In genomic region chr20:44911264-44911921, GRCh38 we compare ENCODE assay signal across 1 cellular context.
TF ChIP-seq lines count a peak whose summit lies in the region.

No MANE protein-coding gene starts in this region.

TF ChIP-seq in HepG2, 621 proteins besides CTCF, POLR2A, EP300 and RAD21 (continued from another document and continues in another):
- TF ChIP-seq PRDM4 (CRISPR knock-in tag; IDR thresholded peaks at IDR 0.05; ENCODE audit: borderline replicate concordance) (no peak), MAFG (CRISPR knock-in tag; IDR thresholded peaks at IDR 0.05) (no peak), HOXD1 (CRISPR knock-in tag; IDR thresholded peaks at IDR 0.05) (no peak), ZNF761 (CRISPR knock-in tag; conservative IDR thresholded peaks at IDR 0.05) (no peak), ZSCAN29 (CRISPR knock-in tag; conservative IDR thresholded peaks at IDR 0.05) (no peak), ZNF431 (CRISPR knock-in tag; IDR thresholded peaks at IDR 0.05; ENCODE audit: borderline replicate concordance, low read depth) (no peak), ZNF563 (CRISPR knock-in tag; IDR thresholded peaks at IDR 0.05) (no peak; the same call in 1 of the 2 replicates), ZIK1 (CRISPR knock-in tag; IDR thresholded peaks at IDR 0.05; ENCODE audit: borderline replicate concordance, low read depth) (0 out of 2 replicates have a peak, but pooled peaks have one; percentile 17), ZBED4 (CRISPR knock-in tag; IDR thresholded peaks at IDR 0.05; ENCODE audit: borderline replicate concordance) (peak; percentile 97), TBX2 (CRISPR knock-in tag; IDR thresholded peaks at IDR 0.05; ENCODE audit: borderline replicate concordance) (0 out of 2 replicates have a peak, but pooled peaks have one; percentile 46), ZNF678 (CRISPR knock-in tag; IDR thresholded peaks at IDR 0.05) (0 out of 2 replicates have a peak, but pooled peaks have one; percentile 59), RFXANK (CRISPR knock-in tag; IDR thresholded peaks at IDR 0.05) (0 out of 2 replicates have a peak, but pooled peaks have one; percentile 71), ZNF800 (CRISPR knock-in tag; IDR thresholded peaks at IDR 0.05) (peak; percentile 50; the same call in 1 of the 2 replicates), HIVEP1 (CRISPR knock-in tag; IDR thresholded peaks at IDR 0.05) (peak; percentile 79), SKI (IDR thresholded peaks at IDR 0.05; ENCODE audit: partially characterized antibody) (peak; percentile 53), MEIS2 (CRISPR knock-in tag; IDR thresholded peaks at IDR 0.05) (peak; percentile 80), TEF (CRISPR knock-in tag; IDR thresholded peaks at IDR 0.05) (0 out of 2 replicates have a peak, but pooled peaks have one; percentile 39), PPARG (CRISPR knock-in tag; conservative IDR thresholded peaks at IDR 0.05) (0 out of 2 replicates have a peak, but pooled peaks have one; percentile 20), NFKB2 (CRISPR knock-in tag; IDR thresholded peaks at IDR 0.05; ENCODE audit: borderline replicate concordance) (peak; percentile 54; the same call in 1 of the 2 replicates), YEATS4 (CRISPR knock-in tag; IDR thresholded peaks at IDR 0.05; ENCODE audit: borderline replicate concordance) (peak; percentile 96), RNF2 (conservative IDR thresholded peaks at IDR 0.05; ENCODE audit: low read depth) (no peak), HNRNPL (IDR thresholded peaks at IDR 0.05; ENCODE audit: low read depth, low read length) (peak; percentile 72; the same call in 1 of the 2 replicates), ERF (CRISPR knock-in tag; IDR thresholded peaks at IDR 0.05) (peak; percentile 78), ZNF225 (CRISPR knock-in tag; IDR thresholded peaks at IDR 0.05) (no peak), ZNF878 (CRISPR knock-in tag; IDR thresholded peaks at IDR 0.05) (peak; percentile 92), ZNF274 (CRISPR knock-in tag; IDR thresholded peaks at IDR 0.05) (peak; percentile 53), ARNTL (CRISPR knock-in tag; IDR thresholded peaks at IDR 0.05) (peak; percentile 71), ZSCAN5A (CRISPR knock-in tag; IDR thresholded peaks at IDR 0.05; ENCODE audit: borderline replicate concordance) (0 out of 2 replicates have a peak, but pooled peaks have one; percentile 19), POLR2AphosphoS5 (IDR thresholded peaks at IDR 0.05; ENCODE audit: low read depth, low read length) (peak; percentile 75), CEBPG (CRISPR knock-in tag; IDR thresholded peaks at IDR 0.05) (peak; percentile 88), ZNF616 (CRISPR knock-in tag; IDR thresholded peaks at IDR 0.05; ENCODE audit: low read depth) (no peak), KLF13 (CRISPR knock-in tag; IDR thresholded peaks at IDR 0.05) (no peak), ZFP36L1 (CRISPR knock-in tag; IDR thresholded peaks at IDR 0.05) (peak; percentile 55; the same call in 1 of the 2 replicates), ZNF83 (CRISPR knock-in tag; IDR thresholded peaks at IDR 0.05; ENCODE audit: borderline replicate concordance) (no peak), ATF4 (CRISPR knock-in tag; IDR thresholded peaks at IDR 0.05) (peak in 1 of 2 experiments; percentile 97; a peak in 3 of 4 replicates), SSRP1 (CRISPR knock-in tag; IDR thresholded peaks at IDR 0.05) (no peak), FOXO4 (CRISPR knock-in tag; conservative IDR thresholded peaks at IDR 0.05) (no peak), HNRNPK (IDR thresholded peaks at IDR 0.05; ENCODE audit: low read depth, low read length, poor library complexity, severe bottlenecking) (no peak), EZH2 (conservative IDR thresholded peaks at IDR 0.05; ENCODE audit: low read depth, low read length) (no peak), ZNF510 (CRISPR knock-in tag; IDR thresholded peaks at IDR 0.05; ENCODE audit: low read depth) (0 out of 2 replicates have a peak, but pooled peaks have one; percentile 75), EEA1 (CRISPR knock-in tag; IDR thresholded peaks at IDR 0.05; ENCODE audit: borderline replicate concordance) (peak; percentile 45; the same call in 1 of the 2 replicates), THAP11 (CRISPR knock-in tag; IDR thresholded peaks at IDR 0.05) (peak; percentile 67), REXO4 (CRISPR knock-in tag; IDR thresholded peaks at IDR 0.05; ENCODE audit: borderline replicate concordance) (no peak), ZNF572 (CRISPR knock-in tag; IDR thresholded peaks at IDR 0.05) (no peak), TCF12 (IDR thresholded peaks at IDR 0.05) (no peak), TCF12 (CRISPR knock-in tag; IDR thresholded peaks at IDR 0.05) (no peak), ZEB1 (IDR thresholded peaks at IDR 0.05; ENCODE audit: insufficient replicate concordance, low read depth) (peak; percentile 41), MIER2 (CRISPR knock-in tag; IDR thresholded peaks at IDR 0.05) (0 out of 2 replicates have a peak, but pooled peaks have one; percentile 27), SIN3A (IDR thresholded peaks at IDR 0.05; ENCODE audit: borderline replicate concordance, low read depth, low read length) (peak; percentile 75), ZBTB14 (CRISPR knock-in tag; IDR thresholded peaks at IDR 0.05) (0 out of 2 replicates have a peak, but pooled peaks have one; percentile 39), FOXK1 (CRISPR knock-in tag; IDR thresholded peaks at IDR 0.05; ENCODE audit: borderline replicate concordance, low read depth) (peak; percentile 60), PATZ1 (CRISPR knock-in tag; IDR thresholded peaks at IDR 0.05) (peak; percentile 74), ZFP41 (CRISPR knock-in tag; IDR thresholded peaks at IDR 0.05; ENCODE audit: borderline replicate concordance) (no peak), MAFF (IDR thresholded peaks at IDR 0.05; ENCODE audit: low read depth, low read length) (0 out of 2 replicates have a peak, but pooled peaks have one; percentile 17), ZFP1 (CRISPR knock-in tag; IDR thresholded peaks at IDR 0.05) (peak; percentile 46; the same call in 1 of the 2 replicates)
